ENCODE assay signal across 12 cellular contexts in the genomic region with DNA sequence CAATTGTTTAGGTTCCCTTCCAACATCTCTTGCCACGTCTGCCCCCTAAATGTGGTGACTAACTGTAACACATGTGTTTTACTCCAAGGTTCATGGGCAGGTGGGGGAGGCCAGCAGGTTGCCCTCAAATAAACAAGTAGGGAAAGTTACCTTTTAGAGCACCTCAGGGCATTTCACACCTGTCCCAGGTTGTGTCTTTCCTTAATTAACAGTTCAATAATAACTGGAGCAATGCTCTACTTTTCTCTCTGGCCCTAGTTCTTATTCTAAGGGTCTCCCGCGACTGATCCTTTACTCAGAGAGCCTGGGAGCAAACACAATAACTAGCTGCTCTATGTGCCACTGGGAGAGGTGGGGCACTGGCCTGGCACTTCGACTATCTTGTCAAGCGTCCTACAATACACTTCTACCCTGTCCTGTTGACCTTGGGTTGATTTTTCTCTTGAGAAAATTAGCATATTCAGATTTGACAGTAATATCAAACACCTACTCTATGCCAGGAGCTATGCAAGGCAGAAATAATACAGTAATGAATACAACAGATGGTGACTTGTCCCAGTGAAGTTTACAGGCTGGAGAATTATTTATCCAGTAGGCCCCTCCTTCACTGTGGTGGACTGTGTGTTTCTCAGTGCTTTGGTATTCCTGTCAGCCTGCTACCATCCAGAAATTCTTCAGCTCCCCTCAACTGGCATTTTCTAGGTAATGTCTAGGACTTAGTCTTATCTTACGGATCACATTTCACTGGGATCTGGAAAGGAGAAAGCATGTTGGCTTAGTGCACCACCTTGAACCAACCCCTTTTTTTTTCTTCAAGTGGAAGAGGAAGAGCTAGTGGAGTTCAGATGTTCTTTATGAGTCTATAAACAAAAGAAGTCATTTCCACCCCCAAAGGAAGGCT.
DNase-seq lines count a peak whose midpoint lies in the region; ATAC-seq, FAIRE-seq and TF ChIP-seq lines count a peak whose summit lies in the region.
"Had no signal": no experiment of that assay in that cellular context is flagged by ENCODE, and none has a peak within 500 bp of the region (broad histone marks: within the 10 kb centered on the region; RNA-seq: fewer than 3 reads in every experiment).

No MANE protein-coding gene starts in this region.

- H2AFZ ChIP-seq in HepG2 (ENCODE audit: low read length), result no peak overlapping the region

- POLR2A ChIA-PET in HepG2 (lab: Yijun Ruan, JAX), result no interaction called here

- no peak for TF ChIP-seq RAD21 in HepG2 (CRISPR knock-in tag; IDR thresholded peaks at IDR 0.05)

- H3K4me3 Mint-ChIP-seq in activated naive CD4-positive, alpha-beta T cell treated with anti-CD3 and anti-CD28 coated beads, Interleukin-2, amount 10 ng/mL, durations not matched to agents 7 days and 5 days, result no peak overlapping the region
- H3K4me3 Mint-ChIP-seq in activated naive CD4-positive, alpha-beta T cell treated with anti-CD3 and anti-CD28 coated beads for 36 hours, result no peak overlapping the region
- H3K4me3 Mint-ChIP-seq in T-helper 17 cell, result no peak overlapping the region
- H3K4me3 Mint-ChIP-seq: B cell; effector memory CD8-positive, alpha-beta T cell had no signal

- TF ChIP-seq CTCF in left ventricle myocardium inferior (IDR thresholded peaks at IDR 0.05; ENCODE audit: borderline replicate concordance), result no peak
- no peak for TF ChIP-seq CTCF in HepG2 (CRISPR knock-in tag; IDR thresholded peaks at IDR 0.05)

- FAIRE-seq in HepG2 (lab: Jason Lieb, UNC), result no peak

- H3K79me2 ChIP-seq in HepG2 (ENCODE audit: insufficient read depth, low read length), result no peaks in the 10 kb centered on the region

- DNase-seq in activated naive CD4-positive, alpha-beta T cell treated with anti-CD3 and anti-CD28 coated beads, Interleukin-2, amount 10 ng/mL, durations not matched to agents 7 days and 5 days, result no peak
- no peak for DNase-seq in activated naive CD4-positive, alpha-beta T cell treated with anti-CD3 and anti-CD28 coated beads for 36 hours
- DNase-seq in T-helper 17 cell (no peak), left ventricle myocardium inferior (no peak), GM19240 (ENCODE audit: insufficient read length, low spot score) (no peak), HepG2 (ENCODE audit: low spot score) (no peak)
- DNase-seq: effector memory CD8-positive, alpha-beta T cell; NCI-H146 had no signal

- H3K27ac ChIP-seq in left ventricle myocardium inferior (replicated peaks), result peak overlapping the region; percentile 54
- H3K27ac ChIP-seq in HepG2 (ENCODE audit: extremely low read length, insufficient read depth, low read length), result no peak overlapping the region

- H3K4me3 ChIP-seq in left ventricle myocardium inferior, result no peak overlapping the region
- no peak overlapping the region for H3K4me3 ChIP-seq in HepG2 (replicated peaks in 1 of 3; ENCODE audit: insufficient read depth in 1 of 3, low read depth in 2 of 3, low read length in 3 of 3)

- H3K9me3 ChIP-seq in T-helper 17 cell (ENCODE audit: control insufficient read depth, low read length, poor library complexity, severe bottlenecking) (no peaks in the 10 kb centered on the region), left ventricle myocardium inferior (replicated peaks) (peaks cover 27% of the 10 kb centered on the region), HepG2 (ENCODE audit: low read length) (0 out of 2 replicates have a peak, but pooled peaks cover 9% of the 10 kb centered on the region)

- peaks cover 46% of the 10 kb centered on the region for H3K4me1 Mint-ChIP-seq in activated naive CD4-positive, alpha-beta T cell treated with anti-CD3 and anti-CD28 coated beads, Interleukin-2, amount 10 ng/mL, durations not matched to agents 7 days and 5 days
- peaks cover 15% of the 10 kb centered on the region for H3K4me1 Mint-ChIP-seq in activated naive CD4-positive, alpha-beta T cell treated with anti-CD3 and anti-CD28 coated beads for 36 hours (ENCODE audit: low read depth)
- H3K4me1 Mint-ChIP-seq in T-helper 17 cell, result peaks cover 11% of the 10 kb centered on the region
- H3K4me1 Mint-ChIP-seq: B cell had no signal

- peaks cover 4% of the 10 kb centered on the region for H3K27me3 Mint-ChIP-seq in activated naive CD4-positive, alpha-beta T cell treated with anti-CD3 and anti-CD28 coated beads, Interleukin-2, amount 10 ng/mL, durations not matched to agents 7 days and 5 days
- no peaks in the 10 kb centered on the region for H3K27me3 Mint-ChIP-seq in activated naive CD4-positive, alpha-beta T cell treated with anti-CD3 and anti-CD28 coated beads for 36 hours (ENCODE audit: low read depth)
- H3K27me3 Mint-ChIP-seq in T-helper 17 cell, result no peaks in the 10 kb centered on the region
- H3K27me3 Mint-ChIP-seq: B cell; effector memory CD8-positive, alpha-beta T cell had no signal

- peaks cover 44% of the 10 kb centered on the region for H3K36me3 Mint-ChIP-seq in activated naive CD4-positive, alpha-beta T cell treated with anti-CD3 and anti-CD28 coated beads, Interleukin-2, amount 10 ng/mL, durations not matched to agents 7 days and 5 days
- peaks cover 8% of the 10 kb centered on the region for H3K36me3 Mint-ChIP-seq in activated naive CD4-positive, alpha-beta T cell treated with anti-CD3 and anti-CD28 coated beads for 36 hours (ENCODE audit: low read depth)
- peaks cover 3% of the 10 kb centered on the region for H3K36me3 Mint-ChIP-seq in T-helper 17 cell (ENCODE audit: low read depth)

- H3K27ac Mint-ChIP-seq in activated naive CD4-positive, alpha-beta T cell treated with anti-CD3 and anti-CD28 coated beads, Interleukin-2, amount 10 ng/mL, durations not matched to agents 7 days and 5 days, result peak overlapping the region; percentile 94
- H3K27ac Mint-ChIP-seq in activated naive CD4-positive, alpha-beta T cell treated with anti-CD3 and anti-CD28 coated beads for 36 hours, result no peak overlapping the region
- peak overlapping the region; percentile 87 for H3K27ac Mint-ChIP-seq in T-helper 17 cell
- H3K27ac Mint-ChIP-seq: B cell had no signal

- WGBS in HepG2 (ENCODE audit: low lambda C conversion rate), result 51% methylated on average over 6 of the region's 6 CpGs

- H3K9me3 Mint-ChIP-seq in activated naive CD4-positive, alpha-beta T cell treated with anti-CD3 and anti-CD28 coated beads, Interleukin-2, amount 10 ng/mL, durations not matched to agents 7 days and 5 days, result peaks cover 40% of the 10 kb centered on the region
- H3K9me3 Mint-ChIP-seq in activated naive CD4-positive, alpha-beta T cell treated with anti-CD3 and anti-CD28 coated beads for 36 hours, result peaks cover 22% of the 10 kb centered on the region

- CTCF ChIA-PET in activated naive CD4-positive, alpha-beta T cell treated with anti-CD3 and anti-CD28 coated beads, Interleukin-2, amount 10 ng/mL, durations not matched to agents 7 days and 5 days (lab: Charles Lee), result interaction anchor here (1.4 kb wide), 2 partner anchors 19 to 310 kb away, joined by 3 to 4 read pairs; no protein-coding TSS in a partner anchor
- CTCF ChIA-PET in activated naive CD4-positive, alpha-beta T cell treated with anti-CD3 and anti-CD28 coated beads for 36 hours (lab: Charles Lee), result interaction anchor here (0.6 to 0.9 kb wide), 2 partner anchors 222 to 223 kb away, joined by 3 read pairs; no protein-coding TSS in a partner anchor
- CTCF ChIA-PET in HepG2 (lab: Yijun Ruan, JAX; ENCODE audit: low intra/inter-chr PET ratio, low total read pairs), result no interaction called here

- TF ChIP-seq POLR2A in GM18505 (IDR thresholded peaks at IDR 0.05; ENCODE audit: borderline replicate concordance, extremely low read depth, insufficient read depth, insufficient read length) (no peak), HepG2 (IDR thresholded peaks at IDR 0.05; ENCODE audit: insufficient read depth in 1 of 2, low read depth in 2 of 2, low read length in 2 of 2) (no peak)

- no peak for TF ChIP-seq EP300 in HepG2 (IDR thresholded peaks at IDR 0.05; ENCODE audit: low read depth in 2 of 2, low read length in 2 of 2)
- no peak for TF ChIP-seq EP300 in HepG2 (CRISPR knock-in tag; IDR thresholded peaks at IDR 0.05; ENCODE audit: borderline replicate concordance)

- no peak overlapping the region for H3K4me2 ChIP-seq in HepG2 (ENCODE audit: low read depth, low read length)

- no peaks in the 10 kb centered on the region for H3K27me3 ChIP-seq in left ventricle myocardium inferior (ENCODE audit: low read depth)
- no peaks in the 10 kb centered on the region for H3K27me3 ChIP-seq in HepG2 (ENCODE audit: control insufficient read depth in 1 of 2, insufficient read depth in 2 of 2, low read length in 2 of 2)

- peaks cover 31% of the 10 kb centered on the region for H3K4me1 ChIP-seq in left ventricle myocardium inferior
- no peaks in the 10 kb centered on the region for H3K4me1 ChIP-seq in HepG2 (ENCODE audit: insufficient read depth, low read length)

- no peak for ATAC-seq in T-helper 17 cell
- no peak for ATAC-seq in HG03520 (IDR thresholded peaks at IDR 0.05; ENCODE audit: unreplicated experiment)
- ATAC-seq in GM18505 (IDR thresholded peaks at IDR 0.05; ENCODE audit: unreplicated experiment), result no peak
- no peak for ATAC-seq in HepG2
- ATAC-seq: effector memory CD8-positive, alpha-beta T cell; Panc1 had no signal

- H3K9ac ChIP-seq in HepG2 (ENCODE audit: insufficient read depth, low read depth, low read length), result no peak overlapping the region

- H4K20me1 ChIP-seq in HepG2 (ENCODE audit: insufficient read depth, low read length), result no peaks in the 10 kb centered on the region

- H3K36me3 ChIP-seq in left ventricle myocardium inferior (no peaks in the 10 kb centered on the region), HepG2 (replicated peaks in 1 of 2; ENCODE audit: control insufficient read depth in 1 of 2, insufficient read depth in 2 of 2, low read length in 2 of 2) (no peaks in the 10 kb centered on the region)

- in situ Hi-C loops in HepG2 (cut with HindIII; ENCODE audit: extremely low pct_ligation_motif_present, low pct_unique_long_range_greater_than_20kb), result no loop called here

- intact Hi-C loops in activated naive CD4-positive, alpha-beta T cell treated with anti-CD3 and anti-CD28 coated beads for 36 hours (cut with micrococcal nuclease), result no loop called here
- intact Hi-C loops in left ventricle myocardium inferior (cut with micrococcal nuclease), result no loop called here
- intact Hi-C loops in HepG2 (cut with micrococcal nuclease; ENCODE audit: unreplicated experiment), result no loop called here

- no TSS peak for BruUV-seq in HepG2 (replicated peaks; lab: Mats Ljungman, UMichigan)

TF ChIP-seq in HepG2, 621 proteins besides CTCF, POLR2A, EP300 and RAD21 (continues in another document):
- TF ChIP-seq ZNF496 (CRISPR knock-in tag; IDR thresholded peaks at IDR 0.05; ENCODE audit: insufficient replicate concordance) (no peak), ZNF205 (CRISPR knock-in tag; IDR thresholded peaks at IDR 0.05) (no peak)
- TF ChIP-seq, protein P1, sequence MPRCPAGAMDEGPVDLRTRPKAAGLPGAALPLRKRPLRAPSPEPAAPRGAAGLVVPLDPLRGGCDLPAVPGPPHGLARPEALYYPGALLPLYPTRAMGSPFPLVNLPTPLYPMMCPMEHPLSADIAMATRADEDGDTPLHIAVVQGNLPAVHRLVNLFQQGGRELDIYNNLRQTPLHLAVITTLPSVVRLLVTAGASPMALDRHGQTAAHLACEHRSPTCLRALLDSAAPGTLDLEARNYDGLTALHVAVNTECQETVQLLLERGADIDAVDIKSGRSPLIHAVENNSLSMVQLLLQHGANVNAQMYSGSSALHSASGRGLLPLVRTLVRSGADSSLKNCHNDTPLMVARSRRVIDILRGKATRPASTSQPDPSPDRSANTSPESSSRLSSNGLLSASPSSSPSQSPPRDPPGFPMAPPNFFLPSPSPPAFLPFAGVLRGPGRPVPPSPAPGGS (CRISPR knock-in tag; IDR thresholded peaks at IDR 0.05), result no peak
